ENCODE assay signal across 2 cellular contexts in genomic region chr5:31630931-31631330, GRCh38.
TF ChIP-seq lines count a peak whose summit lies in the region.

No MANE protein-coding gene starts in this region.

TF ChIP-seq in A549, 52 proteins besides CTCF, POLR2A, EP300 and RAD21 (continued from another document):
- TF ChIP-seq, protein P1, sequence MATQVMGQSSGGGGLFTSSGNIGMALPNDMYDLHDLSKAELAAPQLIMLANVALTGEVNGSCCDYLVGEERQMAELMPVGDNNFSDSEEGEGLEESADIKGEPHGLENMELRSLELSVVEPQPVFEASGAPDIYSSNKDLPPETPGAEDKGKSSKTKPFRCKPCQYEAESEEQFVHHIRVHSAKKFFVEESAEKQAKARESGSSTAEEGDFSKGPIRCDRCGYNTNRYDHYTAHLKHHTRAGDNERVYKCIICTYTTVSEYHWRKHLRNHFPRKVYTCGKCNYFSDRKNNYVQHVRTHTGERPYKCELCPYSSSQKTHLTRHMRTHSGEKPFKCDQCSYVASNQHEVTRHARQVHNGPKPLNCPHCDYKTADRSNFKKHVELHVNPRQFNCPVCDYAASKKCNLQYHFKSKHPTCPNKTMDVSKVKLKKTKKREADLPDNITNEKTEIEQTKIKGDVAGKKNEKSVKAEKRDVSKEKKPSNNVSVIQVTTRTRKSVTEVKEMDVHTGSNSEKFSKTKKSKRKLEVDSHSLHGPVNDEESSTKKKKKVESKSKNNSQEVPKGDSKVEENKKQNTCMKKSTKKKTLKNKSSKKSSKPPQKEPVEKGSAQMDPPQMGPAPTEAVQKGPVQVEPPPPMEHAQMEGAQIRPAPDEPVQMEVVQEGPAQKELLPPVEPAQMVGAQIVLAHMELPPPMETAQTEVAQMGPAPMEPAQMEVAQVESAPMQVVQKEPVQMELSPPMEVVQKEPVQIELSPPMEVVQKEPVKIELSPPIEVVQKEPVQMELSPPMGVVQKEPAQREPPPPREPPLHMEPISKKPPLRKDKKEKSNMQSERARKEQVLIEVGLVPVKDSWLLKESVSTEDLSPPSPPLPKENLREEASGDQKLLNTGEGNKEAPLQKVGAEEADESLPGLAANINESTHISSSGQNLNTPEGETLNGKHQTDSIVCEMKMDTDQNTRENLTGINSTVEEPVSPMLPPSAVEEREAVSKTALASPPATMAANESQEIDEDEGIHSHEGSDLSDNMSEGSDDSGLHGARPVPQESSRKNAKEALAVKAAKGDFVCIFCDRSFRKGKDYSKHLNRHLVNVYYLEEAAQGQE (IDR thresholded peaks at IDR 0.05), result no peak
- TF ChIP-seq NPAS2 (CRISPR knock-in tag; IDR thresholded peaks at IDR 0.05; ENCODE audit: borderline replicate concordance) (no peak), SMC3 (IDR thresholded peaks at IDR 0.05) (no peak), ESRRA (IDR thresholded peaks at IDR 0.05; ENCODE audit: borderline replicate concordance, low read length) (no peak)

TF ChIP-seq in SK-N-SH, 30 proteins besides CTCF, POLR2A, EP300 and RAD21 (continued from another document):
- TF ChIP-seq, protein P1 (IDR thresholded peaks at IDR 0.05; ENCODE audit: low read depth, low read length), result no peak
- TF ChIP-seq YY1 (IDR thresholded peaks at IDR 0.05; ENCODE audit: low read depth), result no peak
- TF ChIP-seq GATA2 (CRISPR knock-in tag; IDR thresholded peaks at IDR 0.05), result no peak
- peak; percentile 95 for TF ChIP-seq MXI1 (IDR thresholded peaks at IDR 0.05; ENCODE audit: low read depth, low read length)
- no peak for TF ChIP-seq FOXM1 (IDR thresholded peaks at IDR 0.05; ENCODE audit: low read depth)
- TF ChIP-seq SIN3A (IDR thresholded peaks at IDR 0.05; ENCODE audit: borderline replicate concordance, low read depth, low read length), result no peak
- TF ChIP-seq FOSL2 (IDR thresholded peaks at IDR 0.05; ENCODE audit: borderline replicate concordance, low read depth), result no peak
- TF ChIP-seq RXRA (IDR thresholded peaks at IDR 0.05; ENCODE audit: borderline replicate concordance, low read depth), result no peak
- TF ChIP-seq GABPA (IDR thresholded peaks at IDR 0.05; ENCODE audit: low read depth), result no peak
- no peak; the same call in 1 of the 2 replicates for TF ChIP-seq RCOR1 (IDR thresholded peaks at IDR 0.05; ENCODE audit: low read length)
- no peak for TF ChIP-seq TEAD4 (IDR thresholded peaks at IDR 0.05; ENCODE audit: borderline replicate concordance, insufficient read depth)
- TF ChIP-seq CHD2 (IDR thresholded peaks at IDR 0.05; ENCODE audit: low read length, partially characterized antibody), result peak; percentile 11
- TF ChIP-seq ELF1 (IDR thresholded peaks at IDR 0.05), result no peak
- TF ChIP-seq TCF12 (IDR thresholded peaks at IDR 0.05), result no peak
TF ChIP-seq in SK-N-SH: peak in this region for 3.
